ENCODE assay signal across 1 cellular context in the genomic region with DNA sequence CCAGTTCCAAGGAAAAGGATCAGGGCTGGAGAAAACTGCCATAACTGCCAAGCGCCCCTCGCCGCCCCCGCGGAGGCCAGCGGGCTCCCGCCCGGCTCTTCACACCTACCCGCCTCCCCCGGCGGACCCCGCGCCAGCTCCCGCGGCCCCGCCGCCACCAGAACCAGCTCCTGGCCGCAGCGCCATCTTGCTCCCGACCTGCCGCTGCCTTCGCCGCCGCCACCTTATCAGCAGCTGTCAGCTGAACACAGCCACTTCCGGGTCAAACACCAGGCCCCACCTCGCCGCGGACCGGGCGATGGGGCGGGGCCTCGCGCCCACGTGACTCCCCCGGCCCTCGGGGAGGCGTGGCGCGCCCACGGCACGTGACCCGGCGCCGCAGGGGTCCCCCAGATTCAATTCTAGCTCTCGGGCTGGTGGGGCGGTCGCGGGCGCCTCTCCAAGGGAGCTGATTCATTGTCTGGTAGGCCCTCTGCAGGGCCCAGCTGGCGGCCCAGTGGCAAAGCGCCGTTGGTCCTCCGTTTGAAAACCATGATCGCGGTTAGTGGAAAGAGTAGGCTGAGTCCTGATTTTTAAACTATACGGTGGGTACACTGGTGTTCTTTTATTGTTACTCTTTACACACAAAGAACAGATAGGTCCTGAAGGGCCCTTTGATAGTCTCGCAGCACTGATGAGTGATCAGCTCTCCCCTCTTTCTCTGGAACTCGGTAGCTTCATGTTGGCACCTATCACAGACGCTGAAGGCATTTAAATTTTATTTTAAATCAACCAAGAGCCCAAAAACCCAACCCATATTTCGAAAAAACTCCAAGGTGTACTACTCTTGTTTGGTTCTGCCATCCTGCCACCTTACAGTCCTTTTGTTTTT.
TF ChIP-seq lines count a peak whose summit lies in the region.

A gene with protein sequence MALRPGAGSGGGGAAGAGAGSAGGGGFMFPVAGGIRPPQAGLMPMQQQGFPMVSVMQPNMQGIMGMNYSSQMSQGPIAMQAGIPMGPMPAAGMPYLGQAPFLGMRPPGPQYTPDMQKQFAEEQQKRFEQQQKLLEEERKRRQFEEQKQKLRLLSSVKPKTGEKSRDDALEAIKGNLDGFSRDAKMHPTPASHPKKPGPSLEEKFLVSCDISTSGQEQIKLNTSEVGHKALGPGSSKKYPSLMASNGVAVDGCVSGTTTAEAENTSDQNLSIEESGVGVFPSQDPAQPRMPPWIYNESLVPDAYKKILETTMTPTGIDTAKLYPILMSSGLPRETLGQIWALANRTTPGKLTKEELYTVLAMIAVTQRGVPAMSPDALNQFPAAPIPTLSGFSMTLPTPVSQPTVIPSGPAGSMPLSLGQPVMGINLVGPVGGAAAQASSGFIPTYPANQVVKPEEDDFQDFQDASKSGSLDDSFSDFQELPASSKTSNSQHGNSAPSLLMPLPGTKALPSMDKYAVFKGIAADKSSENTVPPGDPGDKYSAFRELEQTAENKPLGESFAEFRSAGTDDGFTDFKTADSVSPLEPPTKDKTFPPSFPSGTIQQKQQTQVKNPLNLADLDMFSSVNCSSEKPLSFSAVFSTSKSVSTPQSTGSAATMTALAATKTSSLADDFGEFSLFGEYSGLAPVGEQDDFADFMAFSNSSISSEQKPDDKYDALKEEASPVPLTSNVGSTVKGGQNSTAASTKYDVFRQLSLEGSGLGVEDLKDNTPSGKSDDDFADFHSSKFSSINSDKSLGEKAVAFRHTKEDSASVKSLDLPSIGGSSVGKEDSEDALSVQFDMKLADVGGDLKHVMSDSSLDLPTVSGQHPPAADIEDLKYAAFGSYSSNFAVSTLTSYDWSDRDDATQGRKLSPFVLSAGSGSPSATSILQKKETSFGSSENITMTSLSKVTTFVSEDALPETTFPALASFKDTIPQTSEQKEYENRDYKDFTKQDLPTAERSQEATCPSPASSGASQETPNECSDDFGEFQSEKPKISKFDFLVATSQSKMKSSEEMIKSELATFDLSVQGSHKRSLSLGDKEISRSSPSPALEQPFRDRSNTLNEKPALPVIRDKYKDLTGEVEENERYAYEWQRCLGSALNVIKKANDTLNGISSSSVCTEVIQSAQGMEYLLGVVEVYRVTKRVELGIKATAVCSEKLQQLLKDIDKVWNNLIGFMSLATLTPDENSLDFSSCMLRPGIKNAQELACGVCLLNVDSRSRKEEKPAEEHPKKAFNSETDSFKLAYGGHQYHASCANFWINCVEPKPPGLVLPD (N-terminal part only) (minus strand): TSS at position 249 of the 871 bp plus-strand sequence. CDS start 63 bp downstream, at position 186.

TF ChIP-seq in H1, 55 proteins besides CTCF, POLR2A, EP300 and RAD21 (continued from another document):
- TF ChIP-seq CHD1 (IDR thresholded peaks at IDR 0.05; ENCODE audit: low read depth, low read length), result no peak
- TF ChIP-seq ZNF274 (IDR thresholded peaks at IDR 0.05; ENCODE audit: borderline replicate concordance, extremely low read depth, low read length), result no peak
- TF ChIP-seq TAF7 (optimal IDR thresholded peaks at IDR 0.05; ENCODE audit: borderline replicate concordance, low read depth, low read length), result peak; percentile 85
- peak; percentile 51 for TF ChIP-seq KDM4A (IDR thresholded peaks at IDR 0.05; ENCODE audit: low read depth, low read length, severe bottlenecking)
- TF ChIP-seq KDM1A (IDR thresholded peaks at IDR 0.05; ENCODE audit: borderline replicate concordance, low read length), result no peak
- no peak for TF ChIP-seq NRF1 (IDR thresholded peaks at IDR 0.05; ENCODE audit: low read depth, low read length)
- TF ChIP-seq SP2 (IDR thresholded peaks at IDR 0.05; ENCODE audit: low read length), result no peak
- no peak for TF ChIP-seq SIX5 (IDR thresholded peaks at IDR 0.05; ENCODE audit: low read depth, low read length)
- no peak for TF ChIP-seq EZH2 (IDR thresholded peaks at IDR 0.05; ENCODE audit: low read depth, low read length, severe bottlenecking)
- TF ChIP-seq MAFK (IDR thresholded peaks at IDR 0.05; ENCODE audit: low read depth, low read length), result 0 out of 2 replicates have a peak, but pooled peaks have one; percentile 5
- TF ChIP-seq CEBPB (IDR thresholded peaks at IDR 0.05; ENCODE audit: low read depth, low read length), result no peak
- no peak for TF ChIP-seq HDAC2 (IDR thresholded peaks at IDR 0.05; ENCODE audit: borderline replicate concordance in 1 of 2, low read depth in 2 of 2, low read length in 2 of 2)
- peak; percentile 50; the same call in 1 of the 2 replicates for TF ChIP-seq SP1 (IDR thresholded peaks at IDR 0.05; ENCODE audit: low read depth, low read length)
- TF ChIP-seq TAF1 (IDR thresholded peaks at IDR 0.05; ENCODE audit: low read depth, low read length), result peak; percentile 94
- TF ChIP-seq POLR2AphosphoS5 (IDR thresholded peaks at IDR 0.05; ENCODE audit: low read depth, low read length), result peak; percentile 91
- peak; percentile 74 for TF ChIP-seq SP4 (IDR thresholded peaks at IDR 0.05; ENCODE audit: low read length)
